ENCODE assay signal across 13 cellular contexts in genomic region chr4:159504634-159505033, GRCh38.
DNase-seq lines count a peak whose midpoint lies in the region; ATAC-seq and TF ChIP-seq lines count a peak whose summit lies in the region.
"Had no signal": no experiment of that assay in that cellular context is flagged by ENCODE, and none has a peak within 500 bp of the region (broad histone marks: within the 10 kb centered on the region; RNA-seq: fewer than 3 reads in every experiment).

No MANE protein-coding gene starts in this region.

- DNase-seq in cardiac muscle cell (ENCODE audit: low read depth in 1 of 2, low spot score in 1 of 2), result peak; percentile 30 to 58
- no peak for DNase-seq in left ventricle myocardium superior
- peak; percentile 18 for DNase-seq in amniotic epithelial cell (ENCODE audit: low read depth)
- peak; percentile 10 for DNase-seq in kidney tubule cell (ENCODE audit: low spot score)
- DNase-seq in coronary artery (ENCODE audit: low spot score), result no peak
- DNase-seq in mucosa of descending colon, result no peak
- DNase-seq: Caco-2, midbrain, MV-4-11, RPMI8226 had no signal

- H3K27ac ChIP-seq in cardiac muscle cell (no peak overlapping the region), coronary artery (no peak overlapping the region)
- H3K27ac ChIP-seq: parathyroid adenoma had no signal

- H3K36me3 ChIP-seq in cardiac muscle cell (no peaks in the 10 kb centered on the region), mucosa of descending colon (ENCODE audit: low read depth) (no peaks in the 10 kb centered on the region)

- intact Hi-C loops in left ventricle myocardium superior (cut with micrococcal nuclease), result no loop called here
- intact Hi-C loops in mucosa of descending colon (cut with DNase I, micrococcal nuclease), result no loop called here

- no peak for TF ChIP-seq CTCF in cardiac muscle cell (IDR thresholded peaks at IDR 0.05; ENCODE audit: low read depth, low read length)
- TF ChIP-seq CTCF in coronary artery (IDR thresholded peaks at IDR 0.05), result no peak
- no peak for TF ChIP-seq CTCF in mucosa of descending colon (IDR thresholded peaks at IDR 0.05)

- H3K27me3 ChIP-seq in cardiac muscle cell, result no peaks in the 10 kb centered on the region

- H3K4me1 ChIP-seq in cardiac muscle cell (ENCODE audit: low read depth) (peaks cover 5% of the 10 kb centered on the region), mucosa of descending colon (ENCODE audit: low read depth) (no peaks in the 10 kb centered on the region)
- H3K4me1 ChIP-seq: Caco-2, parathyroid adenoma had no signal

- H3K9me3 ChIP-seq in cardiac muscle cell (ENCODE audit: low read depth), result no peaks in the 10 kb centered on the region
- H3K9me3 ChIP-seq in mucosa of descending colon, result no peaks in the 10 kb centered on the region
- H3K9me3 ChIP-seq: Caco-2 had no signal

- ATAC-seq in left ventricle myocardium superior (no peak), GM18502 (IDR thresholded peaks at IDR 0.05; ENCODE audit: poor library complexity, unreplicated experiment) (no peak), HG02588 (IDR thresholded peaks at IDR 0.05; ENCODE audit: unreplicated experiment) (no peak), mucosa of descending colon (no peak)

- H3K4me3 ChIP-seq in cardiac muscle cell (no peak overlapping the region), coronary artery (no peak overlapping the region), mucosa of descending colon (no peak overlapping the region)

Comparison
In these comparisons a context has a peak if more than half of its experiments do, and no peak if none do; other contexts are left out.
1. DNase-seq: peak in cardiac muscle cell (2 of 2), amniotic epithelial cell (single experiment) and kidney tubule cell (single experiment); none in left ventricle myocardium superior (single experiment), coronary artery (single experiment) and mucosa of descending colon (0 of 3).